1 cellular context compared by ENCODE assay signal in genomic region chr17:75154195-75155106, GRCh38.
TF ChIP-seq lines count a peak whose summit lies in the region.

Gene JPT1, minus strand, starts transcription at chr17:75154512. Its CDS starts 115 bp downstream, at chr17:75154397.

TF ChIP-seq in HepG2, 621 proteins besides CTCF, POLR2A, EP300 and RAD21 (continued from another document and continues in another):
- TF ChIP-seq LBX2 (CRISPR knock-in tag; IDR thresholded peaks at IDR 0.05; ENCODE audit: borderline replicate concordance) (no peak), CHD2 (IDR thresholded peaks at IDR 0.05; ENCODE audit: low read depth, low read length) (peak; percentile 84), MXI1 (IDR thresholded peaks at IDR 0.05; ENCODE audit: borderline replicate concordance, low read depth, low read length) (peak; percentile 83), GATAD1 (CRISPR knock-in tag; IDR thresholded peaks at IDR 0.05) (peak; percentile 74), ZNF431 (CRISPR knock-in tag; IDR thresholded peaks at IDR 0.05; ENCODE audit: borderline replicate concordance, low read depth) (peak; percentile 75; the same call in 1 of the 2 replicates), ZNF343 (CRISPR knock-in tag; IDR thresholded peaks at IDR 0.05) (peak; percentile 66; the same call in 1 of the 2 replicates), TCF7 (IDR thresholded peaks at IDR 0.05; ENCODE audit: low read depth) (no peak), ELF3 (CRISPR knock-in tag; IDR thresholded peaks at IDR 0.05) (peak; percentile 92), XRCC5 (optimal IDR thresholded peaks at IDR 0.05; ENCODE audit: low read length) (peak; percentile 61), AGO1 (IDR thresholded peaks at IDR 0.05; ENCODE audit: low read depth, low read length, poor library complexity, severe bottlenecking) (no peak), ZBTB40 (IDR thresholded peaks at IDR 0.05) (no peak), ZBTB40 (CRISPR knock-in tag; IDR thresholded peaks at IDR 0.05) (peak; percentile 59; the same call in 1 of the 2 replicates), SETDB1 (CRISPR knock-in tag; IDR thresholded peaks at IDR 0.05; ENCODE audit: borderline replicate concordance) (no peak), RNF219 (CRISPR knock-in tag; IDR thresholded peaks at IDR 0.05) (no peak), ZNF570 (CRISPR knock-in tag; IDR thresholded peaks at IDR 0.05; ENCODE audit: borderline replicate concordance) (no peak), ZNF282 (IDR thresholded peaks at IDR 0.05; ENCODE audit: partially characterized antibody) (no peak), TEF (CRISPR knock-in tag; IDR thresholded peaks at IDR 0.05) (no peak), ZNF335 (CRISPR knock-in tag; IDR thresholded peaks at IDR 0.05) (peak; percentile 85), ZNF660 (CRISPR knock-in tag; IDR thresholded peaks at IDR 0.05; ENCODE audit: borderline replicate concordance, low read depth) (no peak), ZNF143 (CRISPR knock-in tag; IDR thresholded peaks at IDR 0.05) (no peak), CSRNP2 (CRISPR knock-in tag; conservative IDR thresholded peaks at IDR 0.05; ENCODE audit: low read depth) (no peak), TAF15 (IDR thresholded peaks at IDR 0.05; ENCODE audit: low read depth, low read length, poor library complexity, severe bottlenecking) (no peak), HNRNPLL (IDR thresholded peaks at IDR 0.05; ENCODE audit: low read depth, low read length, poor library complexity, severe bottlenecking) (peak; percentile 76), HNF1A (IDR thresholded peaks at IDR 0.05; ENCODE audit: low read depth) (no peak), HNF1A (CRISPR knock-in tag; IDR thresholded peaks at IDR 0.05; ENCODE audit: borderline replicate concordance) (peak; percentile 61; the same call in 1 of the 2 replicates), ZNF510 (CRISPR knock-in tag; IDR thresholded peaks at IDR 0.05; ENCODE audit: low read depth) (peak; percentile 25; the same call in 1 of the 2 replicates), HMG20A (CRISPR knock-in tag; IDR thresholded peaks at IDR 0.05; ENCODE audit: borderline replicate concordance) (no peak; the same call in 1 of the 2 replicates), MEIS1 (CRISPR knock-in tag; IDR thresholded peaks at IDR 0.05; ENCODE audit: borderline replicate concordance) (peak; percentile 84), NFATC3 (CRISPR knock-in tag; IDR thresholded peaks at IDR 0.05) (no peak), FOSL1 (CRISPR knock-in tag; IDR thresholded peaks at IDR 0.05; ENCODE audit: borderline replicate concordance) (no peak), SRSF4 (IDR thresholded peaks at IDR 0.05; ENCODE audit: low read depth, low read length, poor library complexity, severe bottlenecking) (no peak), SKI (IDR thresholded peaks at IDR 0.05; ENCODE audit: partially characterized antibody) (peak; percentile 62), ZMAT3 (CRISPR knock-in tag; conservative IDR thresholded peaks at IDR 0.05) (peak; percentile 95), NFRKB (IDR thresholded peaks at IDR 0.05) (no peak), THAP7 (CRISPR knock-in tag; IDR thresholded peaks at IDR 0.05) (peak; percentile 94), THRA (CRISPR knock-in tag; IDR thresholded peaks at IDR 0.05; ENCODE audit: borderline replicate concordance) (peak; percentile 35; the same call in 1 of the 2 replicates), ZBTB34 (CRISPR knock-in tag; IDR thresholded peaks at IDR 0.05) (peak; percentile 77; the same call in 1 of the 2 replicates), SIN3B (IDR thresholded peaks at IDR 0.05; ENCODE audit: low read length) (peak; percentile 67)
